In genomic region chr6:38163186-38164130, GRCh38 we compare ENCODE assay signal across 1 cellular context.
TF ChIP-seq lines count a peak whose summit lies in the region.

No MANE protein-coding gene starts in this region.

TF ChIP-seq in H1, 55 proteins besides CTCF, POLR2A, EP300 and RAD21 (continued from another document):
- no peak for TF ChIP-seq KDM4A (IDR thresholded peaks at IDR 0.05; ENCODE audit: low read depth, low read length, severe bottlenecking)
- TF ChIP-seq RFX5 (IDR thresholded peaks at IDR 0.05; ENCODE audit: borderline replicate concordance, low read depth, low read length): no peak
- no peak for TF ChIP-seq ASH2L (IDR thresholded peaks at IDR 0.05; ENCODE audit: low read length)
- TF ChIP-seq SIX5 (IDR thresholded peaks at IDR 0.05; ENCODE audit: low read depth, low read length): no peak
- TF ChIP-seq MAFK (IDR thresholded peaks at IDR 0.05; ENCODE audit: low read depth, low read length): no peak
- TF ChIP-seq POLR2AphosphoS5 (IDR thresholded peaks at IDR 0.05; ENCODE audit: low read depth, low read length): no peak
- TF ChIP-seq EGR1 (IDR thresholded peaks at IDR 0.05; ENCODE audit: borderline replicate concordance, low read depth, low read length): no peak
- TF ChIP-seq KDM5A (IDR thresholded peaks at IDR 0.05; ENCODE audit: low read length): no peak
- no peak for TF ChIP-seq FOSL1 (IDR thresholded peaks at IDR 0.05; ENCODE audit: insufficient read depth, low read depth, low read length)
- TF ChIP-seq ATF2 (IDR thresholded peaks at IDR 0.05; ENCODE audit: low read length): no peak
